Comparison of ENCODE assay signal across 23 cellular contexts in genomic region chr1:211948377-211948776, GRCh38.
"Had no signal": no experiment of that assay in that cellular context is flagged by ENCODE, and none has a peak within 500 bp of the region (broad histone marks: within the 10 kb centered on the region; RNA-seq: fewer than 3 reads in every experiment).

No MANE protein-coding gene starts in this region.

- H3K4me2 ChIP-seq: KMS-11, PC-9 had no signal

- H3K4me3 ChIP-seq: PC-9, SJCRH30, SK-N-MC had no signal

- FAIRE-seq: RCC 7860 had no signal

- H3K27me3 ChIP-seq: SJCRH30 had no signal

- DNase-seq: Karpas-422, KBM-7, MM.1S, MV-4-11, NCI-H1694 treated with DMSO at 0.1 percent for 48 hours, NCI-H2029 treated with DMSO at 0.1 percent for 48 hours, NCI-H226, NCI-H446 treated with DMSO at 0.1 percent for 48 hours, NCI-H510A, NCI-H524, NCI-H526, PC-9, SHP77, SIG-M5, SJCRH30, T-cell had no signal

- H3K9ac ChIP-seq: KMS-11 had no signal

- H3K9me3 ChIP-seq: SJCRH30 had no signal

- H3K4me1 ChIP-seq: SJCRH30 had no signal

- H3K27ac ChIP-seq: KMS-11, PC-9, RWPE1, SJCRH30, SK-N-MC had no signal

- ATAC-seq: Panc1, Right ventricle myocardium inferior, SK-N-SH treated with all-trans-retinoic acid at 6 μM for 48 hours, T-cell had no signal

- H2AFZ ChIP-seq: PC-9 had no signal
